In the genomic region with DNA sequence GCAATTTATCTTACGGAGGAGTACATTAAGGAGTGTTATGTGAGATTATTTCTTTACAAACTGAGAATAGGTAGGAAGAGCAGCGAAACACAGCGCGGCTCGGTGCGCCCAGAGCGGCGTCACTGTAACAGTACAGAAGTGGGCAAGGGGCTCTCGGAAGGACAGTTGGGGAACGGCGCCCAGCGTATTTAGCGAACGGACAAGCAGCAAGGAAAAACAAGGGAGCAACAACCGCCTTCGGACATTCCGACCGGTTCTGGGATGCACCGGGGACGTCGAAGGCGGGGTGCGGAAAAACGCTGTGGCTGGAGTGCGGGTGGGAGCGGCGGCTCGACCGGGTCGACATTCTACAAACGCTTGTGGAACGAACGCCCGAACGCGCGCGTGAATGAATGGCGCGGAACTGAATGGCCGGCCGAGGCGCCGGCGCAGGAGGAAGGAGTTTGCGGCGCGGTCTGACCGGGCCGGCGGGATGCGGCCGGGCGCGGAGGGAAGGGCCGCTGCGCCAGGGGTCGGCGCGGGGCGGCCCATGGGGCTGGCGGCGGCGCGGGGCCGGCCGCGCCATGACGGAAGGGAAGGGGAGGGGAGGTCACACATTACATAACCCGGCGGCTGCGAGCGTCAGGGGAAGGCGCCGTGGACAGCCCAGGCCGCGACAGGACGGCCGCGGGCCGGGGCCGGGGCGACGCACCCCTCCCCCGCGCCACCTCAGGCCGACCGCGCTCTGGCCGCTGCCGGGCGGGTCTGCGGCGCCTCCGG, we compare ENCODE assay signal across 8 cellular contexts. TPM values are rescaled to one million over a fixed set of nuclear protein-coding genes. Genes with fewer than 3 reads are reported as not detected.
DNase-seq lines count a peak whose midpoint lies in the region; ATAC-seq and TF ChIP-seq lines count a peak whose summit lies in the region.

No MANE protein-coding gene starts in this region.

- DNase-seq in AML-193 (lab: John Stamatoyannopoulos, UW) = peak; percentile 50 to 52
- peak in 1 of 2 experiments; percentile 62 for DNase-seq in PC-9
- peak; percentile 65 for DNase-seq in activated naive CD4-positive, alpha-beta T cell treated with anti-CD3 and anti-CD28 coated beads, Interleukin-2, amount 10 ng/mL, durations not matched to agents 7 days and 5 days
- peak; percentile 72 for DNase-seq in globus pallidus (ENCODE audit: low spot score)
- DNase-seq in type B pancreatic cell (ENCODE audit: extremely low spot score, unreplicated experiment) = peak; percentile 73

- TF ChIP-seq CTCF in PC-9 (conservative IDR thresholded peaks at IDR 0.05) = no peak
- TF ChIP-seq CTCF in neutrophil (IDR thresholded peaks at IDR 0.05) = no peak
- no peak for TF ChIP-seq CTCF in type B pancreatic cell (conservative IDR thresholded peaks at IDR 0.05)

- H3F3A ChIP-seq in PC-9 (ENCODE audit: insufficient read depth, low read depth) = peaks cover 8% of the 10 kb centered on the region; the same call in 1 of the 2 replicates

- peak overlapping the region; percentile 66 for H3K27ac ChIP-seq in PC-9
- peak overlapping the region; percentile 97 for H3K27ac ChIP-seq in neutrophil

- H3K27me3 ChIP-seq in PC-9 (ENCODE audit: insufficient read depth, low read depth) (no peaks in the 10 kb centered on the region), neutrophil (no peaks in the 10 kb centered on the region)

- ATAC-seq in GM19025 (IDR thresholded peaks at IDR 0.05; ENCODE audit: low read depth, unreplicated experiment) = peak; percentile 30
- peak; percentile 42 for ATAC-seq in HG03175 (IDR thresholded peaks at IDR 0.05; ENCODE audit: unreplicated experiment)

- peaks cover 10% of the 10 kb centered on the region for H3K36me3 Mint-ChIP-seq in activated naive CD4-positive, alpha-beta T cell treated with anti-CD3 and anti-CD28 coated beads, Interleukin-2, amount 10 ng/mL, durations not matched to agents 7 days and 5 days
- H3K36me3 Mint-ChIP-seq in type B pancreatic cell = peaks cover 5% of the 10 kb centered on the region

- CTCF ChIA-PET in PC-9 (lab: Charles Lee) = no interaction called here
- CTCF ChIA-PET in activated naive CD4-positive, alpha-beta T cell treated with anti-CD3 and anti-CD28 coated beads, Interleukin-2, amount 10 ng/mL, durations not matched to agents 7 days and 5 days (lab: Charles Lee) = no interaction called here

- peaks cover 19% of the 10 kb centered on the region for H3K4me1 ChIP-seq in PC-9 (replicated peaks; ENCODE audit: insufficient read depth)
- H3K4me1 ChIP-seq in neutrophil (ENCODE audit: control insufficient read depth in 1 of 2, insufficient read depth in 1 of 2, low read depth in 1 of 2, low read length in 1 of 2) = peaks cover 16 to 23% of the 10 kb centered on the region in 2 experiments

- H3K9me3 Mint-ChIP-seq in activated naive CD4-positive, alpha-beta T cell treated with anti-CD3 and anti-CD28 coated beads, Interleukin-2, amount 10 ng/mL, durations not matched to agents 7 days and 5 days = no peaks in the 10 kb centered on the region
- no peaks in the 10 kb centered on the region for H3K9me3 Mint-ChIP-seq in type B pancreatic cell

- intact Hi-C loops in PC-9 (cut with micrococcal nuclease; ENCODE audit: unreplicated experiment) = loop anchor here (2.0 to 5.0 kb wide), 2 partner anchors 14 to 47 kb away; no protein-coding TSS in a partner anchor

- no peaks in the 10 kb centered on the region for H3K9me3 ChIP-seq in PC-9 (ENCODE audit: insufficient read depth, low read depth)
- H3K9me3 ChIP-seq in neutrophil = no peaks in the 10 kb centered on the region

- H3K4me1 Mint-ChIP-seq in activated naive CD4-positive, alpha-beta T cell treated with anti-CD3 and anti-CD28 coated beads, Interleukin-2, amount 10 ng/mL, durations not matched to agents 7 days and 5 days = peaks cover 37% of the 10 kb centered on the region
- H3K4me1 Mint-ChIP-seq in type B pancreatic cell (ENCODE audit: unreplicated experiment) = peaks cover 39% of the 10 kb centered on the region

- H3K4me3 ChIP-seq in PC-9 = peak overlapping the region; percentile 77
- peak overlapping the region; percentile 91 to 95 for H3K4me3 ChIP-seq in neutrophil (ENCODE audit: low read depth in 1 of 2, low read length in 1 of 2)

- peak overlapping the region; percentile 92 for H3K27ac Mint-ChIP-seq in activated naive CD4-positive, alpha-beta T cell treated with anti-CD3 and anti-CD28 coated beads, Interleukin-2, amount 10 ng/mL, durations not matched to agents 7 days and 5 days
- peak overlapping the region; percentile 97 for H3K27ac Mint-ChIP-seq in type B pancreatic cell

- POLR2A ChIA-PET in PC-9 (lab: Charles Lee; ENCODE audit: unreplicated experiment) = interaction anchor here (0.7 kb wide), 1 partner anchor 1637 kb away, joined by 7 read pairs; no protein-coding TSS in a partner anchor

- H3K27me3 Mint-ChIP-seq in activated naive CD4-positive, alpha-beta T cell treated with anti-CD3 and anti-CD28 coated beads, Interleukin-2, amount 10 ng/mL, durations not matched to agents 7 days and 5 days = no peaks in the 10 kb centered on the region
- H3K27me3 Mint-ChIP-seq in type B pancreatic cell = peaks cover 5% of the 10 kb centered on the region

- H4K20me1 ChIP-seq in PC-9 (ENCODE audit: insufficient read depth) = peaks cover 47% of the 10 kb centered on the region

- H3K9me2 ChIP-seq in PC-9 (ENCODE audit: insufficient read depth) = no peaks in the 10 kb centered on the region

- H3K36me3 ChIP-seq in PC-9 (ENCODE audit: low read depth) = peaks cover 5% of the 10 kb centered on the region; the same call in 1 of the 2 replicates
- no peaks in the 10 kb centered on the region for H3K36me3 ChIP-seq in neutrophil

- H3K4me3 Mint-ChIP-seq in activated naive CD4-positive, alpha-beta T cell treated with anti-CD3 and anti-CD28 coated beads, Interleukin-2, amount 10 ng/mL, durations not matched to agents 7 days and 5 days = peak overlapping the region; percentile 84
- peak overlapping the region; percentile 95 for H3K4me3 Mint-ChIP-seq in type B pancreatic cell

- H3K4me2 ChIP-seq in PC-9 = peak overlapping the region; percentile 84

- no TSS peak for BruUV-seq in PC-9 (replicated peaks; lab: Mats Ljungman, UMichigan)

- peak overlapping the region; percentile 76 for H2AFZ ChIP-seq in PC-9

- peaks cover 51% of the 10 kb centered on the region for H3K79me2 ChIP-seq in PC-9 (ENCODE audit: low read depth)

RNA-seq across cellular contexts. Expression of gene REV1, which starts 0.6 kb away (rescaled TPM):
- total RNA-seq in PC-9 (2021) (47.8 and 50.5 TPM in 2 replicates), type B pancreatic cell (ENCODE audit: low replicate concordance) (29.0 and 42.6 TPM in 2 replicates)
